In genomic region chr9:92986175-92987110, GRCh38 we compare ENCODE assay signal across 8 cellular contexts. TPM values are rescaled to one million over a fixed set of nuclear protein-coding genes. Genes with fewer than 3 reads are reported as not detected.
DNase-seq lines count a peak whose midpoint lies in the region; ATAC-seq, FAIRE-seq and TF ChIP-seq lines count a peak whose summit lies in the region.

No MANE protein-coding gene starts in this region.

- H4K20me1 ChIP-seq in Loucy (ENCODE audit: insufficient read depth, low read length, poor library complexity, severe bottlenecking), result peaks cover 7% of the 10 kb centered on the region

- H3K4me1 Mint-ChIP-seq in glutamatergic neuron (ENCODE audit: low read depth, unreplicated experiment) (no peaks in the 10 kb centered on the region), type B pancreatic cell (ENCODE audit: unreplicated experiment) (peaks cover 22% of the 10 kb centered on the region)

- no peak for ATAC-seq in GM19463 (IDR thresholded peaks at IDR 0.05; ENCODE audit: unreplicated experiment)

- H3K27ac Mint-ChIP-seq in glutamatergic neuron (ENCODE audit: unreplicated experiment) (no peak overlapping the region), type B pancreatic cell (peak overlapping the region; percentile 87)

- intact Hi-C loops in uterus (cut with DNase I; ENCODE audit: low total_unique reads), result no loop called here

- H3K79me2 ChIP-seq in Loucy (ENCODE audit: insufficient read depth, low read length), result peaks cover 87% of the 10 kb centered on the region

- H3K27me3 Mint-ChIP-seq in glutamatergic neuron (ENCODE audit: unreplicated experiment) (no peaks in the 10 kb centered on the region), type B pancreatic cell (no peaks in the 10 kb centered on the region)

- H3K9me2 ChIP-seq in Loucy (replicated peaks; ENCODE audit: low read depth, low read length), result no peaks in the 10 kb centered on the region

- no peaks in the 10 kb centered on the region for H3F3A ChIP-seq in Loucy (ENCODE audit: low read depth)

- H3K27me3 ChIP-seq in Loucy (ENCODE audit: insufficient read depth, low read length, poor library complexity, severe bottlenecking), result no peaks in the 10 kb centered on the region
- H3K27me3 ChIP-seq in uterus, result no peaks in the 10 kb centered on the region

- H3K27ac ChIP-seq in uterus, result no peak overlapping the region

- no peak overlapping the region for H3K4me2 ChIP-seq in Loucy (ENCODE audit: low read depth, low read length, poor library complexity, severe bottlenecking)

- no peak for FAIRE-seq in HTR-8/SVneo (lab: Jason Lieb, UNC)

- H2AFZ ChIP-seq in Loucy (ENCODE audit: low read length), result no peak overlapping the region

- no peak overlapping the region for H3K9ac ChIP-seq in Loucy (ENCODE audit: low read depth, low read length, poor library complexity, severe bottlenecking)

- no peak for TF ChIP-seq POLR2A in uterus (IDR thresholded peaks at IDR 0.05)

- H3K36me3 ChIP-seq in Loucy (ENCODE audit: insufficient read depth, low read length), result peaks cover 54% of the 10 kb centered on the region
- H3K36me3 ChIP-seq in uterus, result no peaks in the 10 kb centered on the region

- H3K9me3 Mint-ChIP-seq in glutamatergic neuron (ENCODE audit: unreplicated experiment) (peaks cover 10% of the 10 kb centered on the region), type B pancreatic cell (peaks cover 33% of the 10 kb centered on the region)

- TF ChIP-seq CTCF in Loucy (conservative IDR thresholded peaks at IDR 0.05; ENCODE audit: low read length) (peak; percentile 86), glutamatergic neuron (IDR thresholded peaks at IDR 0.05; ENCODE audit: partially characterized antibody, unreplicated experiment) (peak; percentile 54), type B pancreatic cell (conservative IDR thresholded peaks at IDR 0.05) (peak; percentile 60), uterus (IDR thresholded peaks at IDR 0.05) (peak in 2 of 4 experiments; percentile 14 to 19)

- H3K4me3 Mint-ChIP-seq in glutamatergic neuron (ENCODE audit: unreplicated experiment) (no peak overlapping the region), type B pancreatic cell (peak overlapping the region; percentile 23)

- DNase-seq in COLO829 (ENCODE audit: low spot score) (peak; percentile 35), activated T-helper 1 cell treated with Interleukin-2 at 50 U/mL for 16 hours (ENCODE audit: low read depth) (peak; percentile 35), glutamatergic neuron (no peak), type B pancreatic cell (ENCODE audit: extremely low spot score, unreplicated experiment) (no peak), uterus (no peak), HTR-8/SVneo (ENCODE audit: insufficient read length, low spot score) (no peak)

- H3K4me1 ChIP-seq in Loucy (ENCODE audit: insufficient read depth, low read length, poor library complexity, severe bottlenecking), result peaks cover 15% of the 10 kb centered on the region
- no peaks in the 10 kb centered on the region for H3K4me1 ChIP-seq in uterus

- H3K4me3 ChIP-seq in Loucy (ENCODE audit: low read length, poor library complexity, severe bottlenecking) (no peak overlapping the region), uterus (no peak overlapping the region)

- H3K9me3 ChIP-seq in Loucy (ENCODE audit: insufficient read depth, low read depth, low read length), result peaks cover 31% of the 10 kb centered on the region
- no peaks in the 10 kb centered on the region for H3K9me3 ChIP-seq in uterus

- H3K36me3 Mint-ChIP-seq in glutamatergic neuron (ENCODE audit: unreplicated experiment), result peaks cover 28% of the 10 kb centered on the region
- peaks cover 10% of the 10 kb centered on the region for H3K36me3 Mint-ChIP-seq in type B pancreatic cell

RNA-seq across cellular contexts. Expression of gene FGD3, which starts 39.1 kb away (rescaled TPM):
- total RNA-seq in glutamatergic neuron (ENCODE audit: unreplicated experiment), result 1.2 TPM
- total RNA-seq in type B pancreatic cell (ENCODE audit: low replicate concordance), result 5.5 and 8.4 TPM in 2 replicates
- total RNA-seq in uterus, result 1 to 10 TPM in 3 of 4 donors, under 1 TPM in 1; 0.29 to 4.9 (median 2.9) TPM

Comparison
In these comparisons a context has a peak if more than half of its experiments do, and no peak if none do; other contexts are left out.
1. DNase-seq: peak in COLO829 (single experiment) and activated T-helper 1 cell treated with Interleukin-2 at 50 U/mL for 16 hours (single experiment); none in glutamatergic neuron (single experiment), type B pancreatic cell (single experiment), uterus (0 of 2) and HTR-8/SVneo (single experiment).